22 cellular contexts compared by ENCODE assay signal in the genomic region with DNA sequence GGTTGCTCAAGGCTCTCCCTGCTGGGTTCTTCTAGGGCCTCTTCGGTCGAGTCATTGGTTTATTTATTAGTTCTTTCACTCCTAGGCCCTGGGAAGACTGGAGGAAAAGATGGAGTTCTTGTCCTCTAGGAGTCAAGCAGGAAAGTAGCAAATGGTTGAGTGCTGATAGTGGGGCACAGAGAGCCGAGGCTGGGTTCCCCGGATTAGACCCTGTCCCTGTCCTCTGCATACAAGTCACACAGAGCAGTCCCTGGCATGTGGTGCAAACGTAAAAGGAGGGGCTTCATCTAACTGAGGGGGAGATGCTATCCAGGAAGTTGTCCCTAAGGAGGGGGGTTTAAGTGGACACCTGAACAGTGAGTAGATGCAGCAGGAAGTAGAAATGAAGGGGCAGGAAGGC. TPM values are rescaled to one million over a fixed set of nuclear protein-coding genes. Genes with fewer than 3 reads are reported as not detected.
DNase-seq lines count a peak whose midpoint lies in the region; TF ChIP-seq lines count a peak whose summit lies in the region.
"Had no signal": no experiment of that assay in that cellular context is flagged by ENCODE, and none has a peak within 500 bp of the region (broad histone marks: within the 10 kb centered on the region; RNA-seq: fewer than 3 reads in every experiment).

No MANE protein-coding gene starts in this region.

- WGBS in tibial nerve, 2 donors: 76% methylated on average over 5 of the region's 5 CpGs

- DNase-seq in T-helper 2 cell treated with Interferon-gamma antibody and Interleukin-4, amounts not matched to agents 5 μg/mL and 100 μg/mL, for 36 hours (ENCODE audit: low spot score): no peak
- no peak for DNase-seq in T-helper 2 cell
- peak; percentile 61 for DNase-seq in coronary artery (ENCODE audit: low spot score)
- peak; percentile 31 for DNase-seq in osteoblast (ENCODE audit: insufficient read length, low spot score, missing footprints)
- DNase-seq in tibial nerve (ENCODE audit: low spot score in 2 of 2): no peak
- DNase-seq in NCI-H748 treated with DMSO at 0.1 percent for 48 hours (lab: John Stamatoyannopoulos, UW): no peak
- DNase-seq in GM03348 (ENCODE audit: low spot score): no peak
- DNase-seq in NCI-H345 treated with DMSO at 0.1 percent for 48 hours (lab: John Stamatoyannopoulos, UW; ENCODE audit: unreplicated experiment): no peak
- DNase-seq: CD4-positive, alpha-beta memory T cell; DMS79; GOT3; NCI-H1417 treated with DMSO at 0.1 percent for 48 hours; NCI-H1930; NCI-H2171; NCI-H446 treated with DMSO at 0.1 percent for 48 hours; NCI-H774; PC-3 had no signal

- peak overlapping the region in 1 of 2 donors; percentile 89 for H3K27ac ChIP-seq in coronary artery
- H3K27ac ChIP-seq in osteoblast (ENCODE audit: low read depth, low read length): no peak overlapping the region
- peak overlapping the region; percentile 9 to 85 (median 77) for H3K27ac ChIP-seq in tibial nerve
- H3K27ac ChIP-seq: 22Rv1, RWPE1 had no signal

- H3K27ac Mint-ChIP-seq in T-helper 2 cell treated with Interferon-gamma antibody and Interleukin-4, amounts not matched to agents 5 μg/mL and 100 μg/mL, for 36 hours: peak overlapping the region; percentile 58
- H3K27ac Mint-ChIP-seq: HFFc6 had no signal

- H4K20me1 ChIP-seq in osteoblast (ENCODE audit: insufficient read depth, low read length): no peaks in the 10 kb centered on the region

- no peak for TF ChIP-seq CTCF in coronary artery (IDR thresholded peaks at IDR 0.05)
- TF ChIP-seq CTCF in osteoblast (IDR thresholded peaks at IDR 0.05; ENCODE audit: extremely low read depth, low read depth, low read length): no peak
- no peak for TF ChIP-seq CTCF in tibial nerve (IDR thresholded peaks at IDR 0.05)

- H3K27me3 ChIP-seq in osteoblast (ENCODE audit: insufficient read depth, low read length) (peaks cover 17% of the 10 kb centered on the region), tibial nerve (no peaks in the 10 kb centered on the region)

- H3K4me1 ChIP-seq in osteoblast (ENCODE audit: insufficient read depth, low read length) (peaks cover 7% of the 10 kb centered on the region), tibial nerve (peaks cover 0 to 61% (median 15%) of the 10 kb centered on the region in 4 donors)

- H3K9me3 ChIP-seq in osteoblast (ENCODE audit: low read depth, low read length): no peaks in the 10 kb centered on the region
- H3K9me3 ChIP-seq in tibial nerve: no peaks in the 10 kb centered on the region

- H3K4me1 Mint-ChIP-seq in T-helper 2 cell treated with Interferon-gamma antibody and Interleukin-4, amounts not matched to agents 5 μg/mL and 100 μg/mL, for 36 hours (ENCODE audit: low read depth): peaks cover 11% of the 10 kb centered on the region

- H3K36me3 ChIP-seq in osteoblast (ENCODE audit: insufficient read depth, low read length) (no peaks in the 10 kb centered on the region), tibial nerve (no peaks in the 10 kb centered on the region)

- H3K9me3 Mint-ChIP-seq in T-helper 2 cell treated with Interferon-gamma antibody and Interleukin-4, amounts not matched to agents 5 μg/mL and 100 μg/mL, for 36 hours: no peaks in the 10 kb centered on the region
- H3K9me3 Mint-ChIP-seq: CD4-positive, alpha-beta memory T cell; HFFc6 had no signal

- H3K4me3 ChIP-seq in coronary artery (no peak overlapping the region), osteoblast (ENCODE audit: insufficient read depth, low read length) (no peak overlapping the region), tibial nerve (no peak overlapping the region)
- H3K4me3 ChIP-seq: K562 had no signal

- H3K4me3 Mint-ChIP-seq in T-helper 2 cell treated with Interferon-gamma antibody and Interleukin-4, amounts not matched to agents 5 μg/mL and 100 μg/mL, for 36 hours: no peak overlapping the region
- H3K4me3 Mint-ChIP-seq: CD4-positive, alpha-beta memory T cell had no signal

- H3K4me2 ChIP-seq in osteoblast (ENCODE audit: insufficient read depth, low read length): no peak overlapping the region

- peaks cover 4% of the 10 kb centered on the region for H3K27me3 Mint-ChIP-seq in T-helper 2 cell treated with Interferon-gamma antibody and Interleukin-4, amounts not matched to agents 5 μg/mL and 100 μg/mL, for 36 hours (ENCODE audit: low read depth)

- H3K79me2 ChIP-seq in osteoblast (ENCODE audit: insufficient read depth, low read length): no peaks in the 10 kb centered on the region

- H3K36me3 Mint-ChIP-seq in T-helper 2 cell treated with Interferon-gamma antibody and Interleukin-4, amounts not matched to agents 5 μg/mL and 100 μg/mL, for 36 hours (ENCODE audit: low read depth): no peaks in the 10 kb centered on the region
- H3K36me3 Mint-ChIP-seq: CD4-positive, alpha-beta memory T cell had no signal

- TF ChIP-seq EP300 in tibial nerve (IDR thresholded peaks at IDR 0.05): no peak

- H2AFZ ChIP-seq in osteoblast (ENCODE audit: low read length): no peak overlapping the region

- TF ChIP-seq POLR2A in tibial nerve (IDR thresholded peaks at IDR 0.05): no peak

RNA-seq across cellular contexts. Expression of a gene that starts 19.2 kb away (rescaled TPM):
- not detected in 2 replicates for total RNA-seq in osteoblast
- total RNA-seq in tibial nerve: 1 to 10 TPM in 1 of 4 donors, under 1 TPM in 2, not detected in 1; 0.44 to 1.5 (median 0.59) TPM
- total RNA-seq: CD4-positive, alpha-beta memory T cell; G401; HFFc6; K562; PC-3 had no signal

RNA-seq across cellular contexts. Expression of a gene that starts 30.7 kb away (rescaled TPM):
- total RNA-seq in osteoblast (8.0 and 18.5 TPM in 2 replicates), tibial nerve (10 to 100 TPM in 2 of 4 donors, 1 to 10 TPM in 2; 9.0 to 38.5 (median 12.4) TPM)
- total RNA-seq: G401 had no signal

Comparison
In these comparisons a context has a peak if more than half of its experiments do, and no peak if none do; other contexts are left out.
1. DNase-seq: peak in coronary artery (single experiment) and osteoblast (single experiment); none in T-helper 2 cell treated with Interferon-gamma antibody and Interleukin-4, amounts not matched to agents 5 μg/mL and 100 μg/mL, for 36 hours (single experiment), T-helper 2 cell (0 of 5), tibial nerve (0 of 2), NCI-H748 treated with DMSO at 0.1 percent for 48 hours (single experiment), GM03348 (single experiment) and NCI-H345 treated with DMSO at 0.1 percent for 48 hours (single experiment).